Comparison of ENCODE assay signal across 15 cellular contexts in the genomic region with DNA sequence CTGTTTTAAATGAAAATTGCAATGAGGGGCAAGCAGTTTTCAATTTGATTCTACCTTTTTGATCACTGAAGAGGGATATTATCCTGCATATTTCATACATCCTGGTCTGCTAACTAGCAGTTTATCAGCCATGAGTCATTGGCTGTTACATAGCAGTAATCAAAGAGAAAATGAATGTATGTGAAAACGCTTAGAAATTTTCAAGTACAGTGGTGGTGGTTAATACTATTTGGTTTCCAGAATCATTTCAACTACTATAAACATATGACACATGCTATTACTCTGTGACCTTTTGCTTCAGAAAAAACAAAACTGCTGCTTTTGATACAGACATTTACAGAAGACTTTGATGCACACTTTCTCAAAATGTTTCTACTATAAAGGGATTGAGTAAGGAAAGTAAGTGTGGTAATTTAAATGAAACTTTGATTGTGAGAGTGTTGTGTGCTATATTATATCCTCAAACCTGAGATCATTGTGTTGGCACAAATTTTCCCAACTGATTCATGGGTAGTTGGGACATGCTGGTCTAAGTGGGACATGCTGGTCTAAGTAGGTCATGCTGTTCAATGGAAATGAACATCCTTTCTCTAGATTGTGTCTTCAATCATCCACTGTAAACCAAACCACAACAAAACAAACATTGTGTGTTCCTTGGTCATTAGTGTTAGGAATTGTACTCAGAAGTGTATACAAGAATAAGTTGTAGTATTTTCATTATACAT. TPM values are rescaled to one million over a fixed set of nuclear protein-coding genes. Genes with fewer than 3 reads are reported as not detected.
DNase-seq lines count a peak whose midpoint lies in the region; ATAC-seq and TF ChIP-seq lines count a peak whose summit lies in the region.
"Had no signal": no experiment of that assay in that cellular context is flagged by ENCODE, and none has a peak within 500 bp of the region (broad histone marks: within the 10 kb centered on the region; RNA-seq: fewer than 3 reads in every experiment).

No MANE protein-coding gene starts in this region.

- H2BK15ac ChIP-seq in IMR-90 (ENCODE audit: low read depth, low read length): no peak overlapping the region

- no peaks in the 10 kb centered on the region for H3K9me3 Mint-ChIP-seq in T-helper 2 cell treated with Interferon-gamma antibody and Interleukin-4, amounts not matched to agents 5 μg/mL and 100 μg/mL, for 36 hours

- TF ChIP-seq POLR2A in IMR-90 (IDR thresholded peaks at IDR 0.05; ENCODE audit: low read depth, low read length): no peak

- H2BK5ac ChIP-seq in IMR-90 (ENCODE audit: low read depth, low read length, poor library complexity, severe bottlenecking): peak overlapping the region; percentile 68

- no TSS peak for BruUV-seq in IMR-90 (replicated peaks; lab: Mats Ljungman, UMichigan)

- H4K20me1 ChIP-seq in IMR-90 (ENCODE audit: insufficient read depth, low read length): peaks cover 15% of the 10 kb centered on the region; the same call in 1 of the 2 replicates

- peaks cover 37 to 82% of the 10 kb centered on the region in 2 experiments for H3K79me1 ChIP-seq in IMR-90 (ENCODE audit: low read depth in 1 of 2, low read length in 2 of 2)

- peak overlapping the region; percentile 83 for H3K4me2 ChIP-seq in IMR-90 (ENCODE audit: low read depth, low read length)

- no peak overlapping the region for H4K5ac ChIP-seq in IMR-90 (ENCODE audit: low read depth, low read length)

- H3K4me1 Mint-ChIP-seq in T-helper 2 cell treated with Interferon-gamma antibody and Interleukin-4, amounts not matched to agents 5 μg/mL and 100 μg/mL, for 36 hours (ENCODE audit: low read depth): peaks cover 27% of the 10 kb centered on the region

- POLR2A ChIA-PET in IMR-90 (lab: Charles Lee; ENCODE audit: unreplicated experiment): no interaction called here

- no peak overlapping the region for H3K9ac ChIP-seq in IMR-90 (ENCODE audit: low read depth, low read length)

- no peak overlapping the region for H4K91ac ChIP-seq in IMR-90 (ENCODE audit: insufficient read depth, low read depth, low read length)

- no peak for TF ChIP-seq RAD21 in IMR-90 (IDR thresholded peaks at IDR 0.05; ENCODE audit: low read length)

- dilution Hi-C loops in IMR-90 (cut with HindIII; ENCODE audit: low sequenced_read_pairs, unreplicated experiment): no loop called here

- H3K27me3 ChIP-seq in IMR-90 (ENCODE audit: control insufficient read depth, insufficient read depth, low read length): no peaks in the 10 kb centered on the region

- no peak overlapping the region for H3K27ac ChIP-seq in IMR-90 (ENCODE audit: insufficient read depth, low read length)
- H3K27ac ChIP-seq: skin epidermis had no signal

- no peak overlapping the region for H2AK9ac ChIP-seq in IMR-90 (replicated peaks; ENCODE audit: low read depth, low read length, poor library complexity)

- 0 out of 2 replicates have a peak overlapping the region, but pooled peaks have one; percentile 2 for H3K23ac ChIP-seq in IMR-90 (ENCODE audit: low read depth, low read length)

- H2BK120ac ChIP-seq in IMR-90 (ENCODE audit: low read depth, low read length): no peak overlapping the region

- no peak for DNase-seq in T-helper 2 cell treated with Interferon-gamma antibody and Interleukin-4, amounts not matched to agents 5 μg/mL and 100 μg/mL, for 36 hours (ENCODE audit: low spot score)
- DNase-seq in T-helper 2 cell (no peak), IMR-90 (peak; percentile 92), astrocyte of the spinal cord (ENCODE audit: low read depth, low spot score) (peak; percentile 66), kidney glomerular epithelial cell (lab: John Stamatoyannopoulos, UW) (peak; percentile 21), SKM-1 treated with dmso at 0.1 percent for 144 hours (lab: John Stamatoyannopoulos, UW; ENCODE audit: unreplicated experiment) (no peak)
- DNase-seq in stimulated activated CD4-positive, alpha-beta T cell treated with anti-CD3 and anti-CD28 coated beads, Interleukin-1b, Interleukin-23, amount 100 ng/mL, for 48 hours: no peak
- DNase-seq: 8988T, NCI-H1417, NCI-H446 treated with DMSO at 0.1 percent for 48 hours, substantia nigra had no signal

- no peak for TF ChIP-seq CTCF in IMR-90 (conservative IDR thresholded peaks at IDR 0.05; ENCODE audit: low read depth, low read length)
- TF ChIP-seq CTCF in astrocyte of the spinal cord (IDR thresholded peaks at IDR 0.05; ENCODE audit: low read depth, low read length): no peak

- H3K18ac ChIP-seq in IMR-90 (ENCODE audit: low read depth, low read length): peak overlapping the region; percentile 89; the same call in 1 of the 2 replicates

- H3K14ac ChIP-seq in IMR-90 (replicated peaks; ENCODE audit: low read depth, low read length): no peak overlapping the region

- H3K9me1 ChIP-seq in IMR-90 (ENCODE audit: insufficient read depth, low read length): peaks cover 3% of the 10 kb centered on the region

- H3K4ac ChIP-seq in IMR-90 (ENCODE audit: low read depth, low read length): no peak overlapping the region

- in situ Hi-C loops in IMR-90 (cut with MboI; ENCODE audit: low sequenced_read_pairs) (no loop called here), astrocyte of the spinal cord (cut with HindIII; ENCODE audit: low sequenced_read_pairs) (no loop called here)

- no peak overlapping the region for H3K4me3 ChIP-seq in IMR-90 (ENCODE audit: insufficient read depth, low read depth, low read length)
- no peak overlapping the region for H3K4me3 ChIP-seq in astrocyte of the spinal cord (ENCODE audit: low read depth, low read length)
- H3K4me3 ChIP-seq: K562, skin epidermis had no signal

- no peak overlapping the region for H3K4me3 Mint-ChIP-seq in T-helper 2 cell treated with Interferon-gamma antibody and Interleukin-4, amounts not matched to agents 5 μg/mL and 100 μg/mL, for 36 hours

- peaks cover 41% of the 10 kb centered on the region for H3K36me3 Mint-ChIP-seq in T-helper 2 cell treated with Interferon-gamma antibody and Interleukin-4, amounts not matched to agents 5 μg/mL and 100 μg/mL, for 36 hours (ENCODE audit: low read depth)

- no peak overlapping the region for H2AK5ac ChIP-seq in IMR-90 (ENCODE audit: low read depth, low read length)

- peak; percentile 48 for ATAC-seq in IMR-90 (ENCODE audit: low read depth)
- ATAC-seq in HG03469 (IDR thresholded peaks at IDR 0.05; ENCODE audit: unreplicated experiment): no peak
- ATAC-seq: esophagus mucosa, K562 had no signal

- WGBS in IMR-90 (ENCODE audit: extremely low coverage in 2 of 2, insufficient read length in 1 of 2), 2 experiments: no CpG with 5 or more reads among the region's 1 CpG

- H3K27me3 Mint-ChIP-seq in T-helper 2 cell treated with Interferon-gamma antibody and Interleukin-4, amounts not matched to agents 5 μg/mL and 100 μg/mL, for 36 hours (ENCODE audit: low read depth): no peaks in the 10 kb centered on the region

- CTCF ChIA-PET in IMR-90 (lab: Yijun Ruan, JAX): no interaction called here

- no peak overlapping the region for H3K56ac ChIP-seq in IMR-90 (ENCODE audit: extremely low read depth, insufficient read depth, low read length)

- no peak overlapping the region for H4K8ac ChIP-seq in IMR-90 (ENCODE audit: low read depth in 2 of 2, low read length in 2 of 2)

- H3K27ac Mint-ChIP-seq in T-helper 2 cell treated with Interferon-gamma antibody and Interleukin-4, amounts not matched to agents 5 μg/mL and 100 μg/mL, for 36 hours: peak overlapping the region; percentile 63

- no peak overlapping the region for H2BK20ac ChIP-seq in IMR-90 (ENCODE audit: low read depth, low read length)

- intact Hi-C loops in IMR-90 (cut with micrococcal nuclease): no loop called here

- H3K36me3 ChIP-seq in IMR-90 (ENCODE audit: control insufficient read depth, insufficient read depth, low read length): peaks cover 18% of the 10 kb centered on the region

- peaks cover 11% of the 10 kb centered on the region for H3K4me1 ChIP-seq in IMR-90 (ENCODE audit: control insufficient read depth, insufficient read depth, low read length)

- H2AFZ ChIP-seq in IMR-90 (replicated peaks; ENCODE audit: low read length, poor library complexity): no peak overlapping the region

- no peaks in the 10 kb centered on the region for H3K9me3 ChIP-seq in IMR-90 (ENCODE audit: control insufficient read depth, insufficient read depth, low read length)

TF ChIP-seq in IMR-90, 13 proteins besides CTCF, POLR2A, EP300 and RAD21 (continues in another document):
- TF ChIP-seq SMC3 (IDR thresholded peaks at IDR 0.05; ENCODE audit: low read depth, low read length) (no peak), MAFK (IDR thresholded peaks at IDR 0.05; ENCODE audit: low read depth, low read length) (peak; percentile 22; the same call in 1 of the 2 replicates), CHD1 (IDR thresholded peaks at IDR 0.05; ENCODE audit: low read depth, low read length) (no peak), MXI1 (IDR thresholded peaks at IDR 0.05; ENCODE audit: borderline replicate concordance, low read depth, low read length) (no peak), CEBPB (IDR thresholded peaks at IDR 0.05; ENCODE audit: low read depth, low read length) (peak; percentile 32; the same call in 1 of the 2 replicates), RCOR1 (IDR thresholded peaks at IDR 0.05; ENCODE audit: insufficient replicate concordance, low read length) (no peak), FOS (IDR thresholded peaks at IDR 0.05; ENCODE audit: low read depth, low read length) (peak; percentile 49; the same call in 1 of the 2 replicates), RFX5 (IDR thresholded peaks at IDR 0.05; ENCODE audit: low read depth, low read length) (0 out of 2 replicates have a peak, but pooled peaks have one; percentile 40), NFE2L2 (IDR thresholded peaks at IDR 0.05; ENCODE audit: low read depth, low read length) (no peak)

RNA-seq across cellular contexts. Expression of a gene that starts 5.1 kb away (rescaled TPM):
- 78.6 and 106 TPM in 2 replicates for total RNA-seq in IMR-90 (2012; rRNA removed)
- polyA plus RNA-seq in IMR-90 (2012; rRNA removed): 27.0 and 36.1 TPM in 2 replicates
- 11.7 and 16.9 TPM in 2 replicates for polyA plus RNA-seq in IMR-90 (2012; cell fraction: cytosol; rRNA removed)
- polyA plus RNA-seq in IMR-90 (2012; cell fraction: nucleus; rRNA removed; ENCODE audit: low replicate concordance): 5.1 and 20.8 TPM in 2 replicates

RNA-seq across cellular contexts. Expression of a gene that starts 16.0 kb away (rescaled TPM):
- under 0.01 and 0.18 TPM in 2 replicates for total RNA-seq in IMR-90 (2012; rRNA removed)
- polyA plus RNA-seq in IMR-90 (2012; rRNA removed): 0.01 and 0.02 TPM in 2 replicates
- 0.01 TPM in 1 of 2 replicates, not detected in the other for polyA plus RNA-seq in IMR-90 (2012; cell fraction: cytosol; rRNA removed)
- polyA plus RNA-seq in IMR-90 (2012; cell fraction: nucleus; rRNA removed; ENCODE audit: low replicate concordance): 0.02 TPM in 1 of 2 replicates, not detected in the other

RNA-seq across cellular contexts. Expression of a gene that starts 38.8 kb away (rescaled TPM):
- 50.5 and 60.6 TPM in 2 replicates for total RNA-seq in IMR-90 (2012; rRNA removed)
- 19.6 and 23.1 TPM in 2 replicates for polyA plus RNA-seq in IMR-90 (2012; rRNA removed)
- polyA plus RNA-seq in IMR-90 (2012; cell fraction: cytosol; rRNA removed): 11.2 and 22.3 TPM in 2 replicates
- 17.9 and 21.4 TPM in 2 replicates for polyA plus RNA-seq in IMR-90 (2012; cell fraction: nucleus; rRNA removed; ENCODE audit: low replicate concordance)

RNA-seq across cellular contexts. Expression of a gene that starts 50.4 kb away (rescaled TPM):
- 26.1 and 28.0 TPM in 2 replicates for total RNA-seq in IMR-90 (2012; rRNA removed)
- 66.1 and 73.3 TPM in 2 replicates for polyA plus RNA-seq in IMR-90 (2012; rRNA removed)
- 39.9 and 41.3 TPM in 2 replicates for polyA plus RNA-seq in IMR-90 (2012; cell fraction: cytosol; rRNA removed)
- polyA plus RNA-seq in IMR-90 (2012; cell fraction: nucleus; rRNA removed; ENCODE audit: low replicate concordance): 169 and 191 TPM in 2 replicates

Comparison
In these comparisons a context has a peak if more than half of its experiments do, and no peak if none do; other contexts are left out.
1. DNase-seq: peak in IMR-90 (single experiment), astrocyte of the spinal cord (single experiment) and kidney glomerular epithelial cell (single experiment); none in T-helper 2 cell treated with Interferon-gamma antibody and Interleukin-4, amounts not matched to agents 5 μg/mL and 100 μg/mL, for 36 hours (single experiment), T-helper 2 cell (0 of 5), stimulated activated CD4-positive, alpha-beta T cell treated with anti-CD3 and anti-CD28 coated beads, Interleukin-1b, Interleukin-23, amount 100 ng/mL, for 48 hours (single experiment) and SKM-1 treated with dmso at 0.1 percent for 144 hours (single experiment).